Comparison of ENCODE assay signal across 16 cellular contexts in the genomic region with DNA sequence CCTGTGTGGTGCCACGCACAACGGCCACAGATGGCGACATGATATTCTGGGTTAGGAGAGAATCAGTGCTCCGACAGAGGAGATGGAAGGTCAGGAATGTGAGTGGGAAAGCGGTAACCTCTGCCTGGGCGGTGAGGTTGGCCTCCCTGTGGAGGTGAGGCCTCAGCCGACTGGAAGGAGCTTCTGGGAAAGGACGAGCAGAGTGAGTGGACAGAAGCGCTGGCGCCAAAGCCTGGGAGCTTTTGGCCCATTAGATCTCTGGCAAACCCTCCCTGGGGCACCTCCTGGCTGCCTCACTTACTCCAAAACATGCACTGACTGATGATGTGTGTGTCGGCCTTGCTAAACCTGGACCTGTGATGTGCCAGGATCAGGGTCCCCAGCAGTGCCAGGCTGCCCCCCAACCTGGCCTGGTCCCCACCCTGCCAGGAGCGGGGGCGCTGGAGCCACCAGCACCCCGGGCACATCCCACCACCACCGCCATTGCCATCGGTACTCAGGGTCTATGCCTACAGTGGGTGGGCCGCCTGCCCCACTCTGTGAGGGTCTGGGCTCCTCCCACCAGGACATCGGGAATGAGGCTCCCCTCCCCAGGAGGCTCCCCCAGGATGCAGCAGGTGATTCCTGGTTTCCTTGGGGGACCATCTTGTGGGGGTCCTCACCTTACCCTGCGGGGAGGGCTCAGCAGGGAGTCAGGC.
"Had no signal": no experiment of that assay in that cellular context is flagged by ENCODE, and none has a peak within 500 bp of the region (broad histone marks: within the 10 kb centered on the region; RNA-seq: fewer than 3 reads in every experiment).

No MANE protein-coding gene starts in this region.

- H3K27me3 ChIP-seq: breast epithelium, thyroid gland had no signal

- H3K9ac ChIP-seq: parathyroid adenoma had no signal

- H3K9me3 ChIP-seq: breast epithelium, thyroid gland had no signal

- H3K27ac ChIP-seq: breast epithelium, parathyroid adenoma, thyroid gland had no signal

- H3K36me3 ChIP-seq: breast epithelium, thyroid gland had no signal

- ATAC-seq: activated naive CD8-positive, alpha-beta T cell treated with anti-CD3 and anti-CD28 coated beads, Interleukin-2, amount 50 U/mL, for 24 hours; natural killer cell; sciatic nerve; stimulated activated naive B cell treated with anti-CD40 and anti-IgM and Interleukin-4, amounts not matched to agents 10 μg/mL and 1 μg/mL and 100 μg/mL, for 72 hours had no signal

- DNase-seq: activated CD8-positive, alpha-beta memory T cell treated with anti-CD3 and anti-CD28 coated beads for 24 hours; activated CD8-positive, alpha-beta memory T cell treated with anti-CD3 and anti-CD28 coated beads, Interleukin-2, amount 50 U/mL, for 48 hours; activated effector memory CD4-positive, alpha-beta T cell treated with Interleukin-2 at 50 U/mL for 16 hours; activated naive CD4-positive, alpha-beta T cell treated with anti-CD3 and anti-CD28 coated beads, Interleukin-2, amount 10 ng/mL, durations not matched to agents 7 days and 5 days; activated naive CD8-positive, alpha-beta T cell treated with anti-CD3 and anti-CD28 coated beads, Interleukin-2, amount 50 U/mL, for 24 hours; activated T-cell treated with anti-CD3 and anti-CD28 coated beads, Interleukin-2, amount 50 U/mL, for 48 hours; endodermal cell; foreskin melanocyte; natural killer cell; stimulated activated CD4-positive, alpha-beta T cell treated with anti-CD3 and anti-CD28 coated beads, Interleukin-4, amount 100 ng/mL, for 4 hours; stimulated activated naive B cell treated with anti-CD40 and anti-IgM and Interleukin-4, amounts not matched to agents 10 μg/mL and 1 μg/mL and 100 μg/mL, for 72 hours; thyroid gland had no signal

- H3K4me3 ChIP-seq: breast epithelium, smooth muscle cell, thyroid gland had no signal
